ENCODE assay signal across 9 cellular contexts in genomic region chr14:71143391-71144290, GRCh38.
DNase-seq lines count a peak whose midpoint lies in the region; ATAC-seq and TF ChIP-seq lines count a peak whose summit lies in the region.
"Had no signal": no experiment of that assay in that cellular context is flagged by ENCODE, and none has a peak within 500 bp of the region (broad histone marks: within the 10 kb centered on the region; RNA-seq: fewer than 3 reads in every experiment).

No MANE protein-coding gene starts in this region.

- peak overlapping the region; percentile 40 for H2BK120ac ChIP-seq in mesenchymal stem cell (ENCODE audit: low read depth, low read length)

- H3K79me2 ChIP-seq in Loucy (ENCODE audit: insufficient read depth, low read length): peaks cover 37% of the 10 kb centered on the region

- WGBS in mesenchymal stem cell: 30% methylated on average over 5 of the region's 9 CpGs

- H3K23ac ChIP-seq in mesenchymal stem cell (ENCODE audit: low read length in 2 of 2): no peak overlapping the region

- H3K9ac ChIP-seq in Loucy (ENCODE audit: low read depth, low read length, poor library complexity, severe bottlenecking) (peak overlapping the region; percentile 59), mesenchymal stem cell (ENCODE audit: low read length) (no peak overlapping the region)

- H2AK5ac ChIP-seq in mesenchymal stem cell (ENCODE audit: low read length, severe bottlenecking): no peak overlapping the region

- H3K4me2 ChIP-seq in Loucy (ENCODE audit: low read depth, low read length, poor library complexity, severe bottlenecking): peak overlapping the region; percentile 81
- H3K4me2 ChIP-seq in mesenchymal stem cell (ENCODE audit: low read length, poor library complexity, severe bottlenecking): no peak overlapping the region

- H3K9me2 ChIP-seq in Loucy (replicated peaks; ENCODE audit: low read depth, low read length): no peaks in the 10 kb centered on the region

- no peak overlapping the region for H2AFZ ChIP-seq in Loucy (ENCODE audit: low read length)
- H2AFZ ChIP-seq in mesenchymal stem cell (ENCODE audit: low read depth, low read length): no peak overlapping the region

- no peak overlapping the region for H2BK15ac ChIP-seq in mesenchymal stem cell (ENCODE audit: low read depth, poor library complexity, severe bottlenecking)

- H3K27me3 ChIP-seq in Loucy (ENCODE audit: insufficient read depth, low read length, poor library complexity, severe bottlenecking) (no peaks in the 10 kb centered on the region), mesenchymal stem cell (ENCODE audit: control insufficient read depth in 1 of 2, insufficient read depth in 1 of 2, low read length in 2 of 2) (no peaks in the 10 kb centered on the region)

- H4K20me1 ChIP-seq in Loucy (ENCODE audit: insufficient read depth, low read length, poor library complexity, severe bottlenecking): no peaks in the 10 kb centered on the region

- no peaks in the 10 kb centered on the region for H3K9me3 ChIP-seq in Loucy (ENCODE audit: insufficient read depth, low read depth, low read length)
- no peaks in the 10 kb centered on the region for H3K9me3 ChIP-seq in mesenchymal stem cell (ENCODE audit: control insufficient read depth, low read length)

- H3F3A ChIP-seq in Loucy (ENCODE audit: low read depth): peaks cover 10% of the 10 kb centered on the region; the same call in 1 of the 2 replicates

- intact Hi-C loops in posterior vena cava (cut with DNase I): no loop called here

- peak overlapping the region in 1 of 2 experiments; percentile 75 for H2BK12ac ChIP-seq in mesenchymal stem cell (ENCODE audit: low read length in 2 of 2)

- no peak overlapping the region for H3K27ac ChIP-seq in mesenchymal stem cell (ENCODE audit: low read length, poor library complexity, severe bottlenecking)

- H2BK5ac ChIP-seq in mesenchymal stem cell (ENCODE audit: low read depth, low read length, poor library complexity, severe bottlenecking): no peak overlapping the region

- H3K79me1 ChIP-seq in mesenchymal stem cell (replicated peaks; ENCODE audit: low read length, poor library complexity, severe bottlenecking): no peaks in the 10 kb centered on the region

- H3K4me1 ChIP-seq in Loucy (ENCODE audit: insufficient read depth, low read length, poor library complexity, severe bottlenecking) (peaks cover 45% of the 10 kb centered on the region), mesenchymal stem cell (ENCODE audit: control insufficient read depth, insufficient read depth, low read depth, low read length) (peaks cover 8% of the 10 kb centered on the region)

- ATAC-seq in activated naive CD4-positive, alpha-beta T cell treated with anti-CD3 and anti-CD28 coated beads, Interleukin-2, amount 50 U/mL, for 72 hours: peak; percentile 86 to 88
- ATAC-seq in GM19351 (IDR thresholded peaks at IDR 0.05; ENCODE audit: unreplicated experiment) (no peak), HG03139 (IDR thresholded peaks at IDR 0.05; ENCODE audit: unreplicated experiment) (no peak), HG02884 (IDR thresholded peaks at IDR 0.05; ENCODE audit: unreplicated experiment) (no peak)

- H3K4me3 ChIP-seq in Loucy (ENCODE audit: low read length, poor library complexity, severe bottlenecking) (peak overlapping the region; percentile 56), mesenchymal stem cell (ENCODE audit: insufficient read depth in 1 of 2, low read depth in 1 of 2, low read length in 2 of 2) (no peak overlapping the region)

- H3K27ac Mint-ChIP-seq in activated naive CD4-positive, alpha-beta T cell treated with anti-CD3 and anti-CD28 coated beads, Interleukin-2, amount 50 U/mL, for 72 hours: peak overlapping the region; percentile 89 to 93

- H4K8ac ChIP-seq in mesenchymal stem cell (ENCODE audit: low read length): peak overlapping the region; percentile 53

- no peak for TF ChIP-seq CTCF in Loucy (conservative IDR thresholded peaks at IDR 0.05; ENCODE audit: low read length)

- no peak overlapping the region for H3K14ac ChIP-seq in mesenchymal stem cell (ENCODE audit: low read length in 2 of 2)

- peak; percentile 42 for DNase-seq in AG20443 (ENCODE audit: low spot score)
- DNase-seq in activated naive CD4-positive, alpha-beta T cell treated with anti-CD3 and anti-CD28 coated beads, Interleukin-2, amount 50 U/mL, for 72 hours (ENCODE audit: low spot score in 2 of 2): peak; percentile 57 to 66
- DNase-seq in mesenchymal stem cell: peak; percentile 82
- no peak for DNase-seq in posterior vena cava (ENCODE audit: low spot score)
- DNase-seq: NCI-H748 treated with DMSO at 0.1 percent for 48 hours had no signal

- H3K36me3 Mint-ChIP-seq in activated naive CD4-positive, alpha-beta T cell treated with anti-CD3 and anti-CD28 coated beads, Interleukin-2, amount 50 U/mL, for 72 hours: no peaks in the 10 kb centered on the region

- no peaks in the 10 kb centered on the region for H3K9me3 Mint-ChIP-seq in activated naive CD4-positive, alpha-beta T cell treated with anti-CD3 and anti-CD28 coated beads, Interleukin-2, amount 50 U/mL, for 72 hours

- H3K4ac ChIP-seq in mesenchymal stem cell (ENCODE audit: low read depth in 1 of 2, low read length in 2 of 2): peak overlapping the region; percentile 29 to 63

- H3K18ac ChIP-seq in mesenchymal stem cell (ENCODE audit: low read depth in 1 of 2, low read length in 2 of 2): peak overlapping the region; percentile 30 to 68

- H4K91ac ChIP-seq in mesenchymal stem cell (ENCODE audit: low read length): peak overlapping the region; percentile 37

- H3K36me3 ChIP-seq in Loucy (ENCODE audit: insufficient read depth, low read length) (no peaks in the 10 kb centered on the region), mesenchymal stem cell (ENCODE audit: control insufficient read depth in 1 of 2, insufficient read depth in 2 of 2, low read depth in 1 of 2, low read length in 2 of 2) (no peaks in the 10 kb centered on the region)

Comparison
In these comparisons a context has a peak if more than half of its experiments do, and no peak if none do; other contexts are left out.
1. ATAC-seq: peak in activated naive CD4-positive, alpha-beta T cell treated with anti-CD3 and anti-CD28 coated beads, Interleukin-2, amount 50 U/mL, for 72 hours (2 of 2); none in GM19351 (single experiment), HG03139 (single experiment) and HG02884 (single experiment).